In the genomic region with DNA sequence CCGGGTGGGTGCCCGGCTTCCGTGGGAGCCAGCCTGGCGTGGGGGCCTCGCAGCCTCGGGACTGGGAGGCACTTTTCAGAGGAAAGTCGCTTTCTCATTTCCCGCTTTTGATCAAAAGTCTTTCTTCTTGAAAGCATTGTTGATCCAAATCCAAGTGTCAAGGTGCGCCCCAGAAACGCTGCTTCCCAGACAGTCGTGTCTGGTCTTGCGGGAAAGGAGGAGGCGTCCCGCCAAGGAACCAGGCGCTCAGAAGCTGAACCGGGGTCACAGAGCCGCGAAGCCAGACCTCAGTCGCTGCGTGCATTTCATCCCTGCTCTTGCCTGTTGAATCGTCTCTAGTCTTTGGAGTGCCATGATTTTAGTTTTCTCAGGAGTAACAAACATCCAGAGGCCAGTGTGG, we compare ENCODE assay signal across 9 cellular contexts. TPM values are rescaled to one million over a fixed set of nuclear protein-coding genes. Genes with fewer than 3 reads are reported as not detected.
DNase-seq lines count a peak whose midpoint lies in the region; ATAC-seq and TF ChIP-seq lines count a peak whose summit lies in the region.
"Had no signal": no experiment of that assay in that cellular context is flagged by ENCODE, and none has a peak within 500 bp of the region (broad histone marks: within the 10 kb centered on the region; RNA-seq: fewer than 3 reads in every experiment).

No MANE protein-coding gene starts in this region.

- peaks cover 10% of the 10 kb centered on the region for H3K27me3 Mint-ChIP-seq in T-helper 2 cell treated with Interferon-gamma antibody and Interleukin-4, amounts not matched to agents 5 μg/mL and 100 μg/mL, for 36 hours (ENCODE audit: low read depth)
- H3K27me3 Mint-ChIP-seq in activated naive CD8-positive, alpha-beta T cell treated with anti-CD3 and anti-CD28 coated beads, Interleukin-2, amount 10 ng/mL, durations not matched to agents 7 days and 5 days, result peaks cover 22% of the 10 kb centered on the region

- peaks cover 23% of the 10 kb centered on the region for H3K4me1 Mint-ChIP-seq in T-helper 2 cell treated with Interferon-gamma antibody and Interleukin-4, amounts not matched to agents 5 μg/mL and 100 μg/mL, for 36 hours (ENCODE audit: low read depth)
- H3K4me1 Mint-ChIP-seq in activated naive CD8-positive, alpha-beta T cell treated with anti-CD3 and anti-CD28 coated beads, Interleukin-2, amount 10 ng/mL, durations not matched to agents 7 days and 5 days, result peaks cover 28% of the 10 kb centered on the region

- H3K27me3 ChIP-seq in iPS-20b (ENCODE audit: insufficient read depth, low read length) (peaks cover 63% of the 10 kb centered on the region), stomach (peaks cover 0 to 10% (median 6%) of the 10 kb centered on the region in 3 donors)

- H3K9me3 ChIP-seq in iPS-20b (ENCODE audit: insufficient read depth, low read depth, low read length) (no peaks in the 10 kb centered on the region), stomach (no peaks in the 10 kb centered on the region)

- no peaks in the 10 kb centered on the region for H3K36me3 ChIP-seq in iPS-20b (ENCODE audit: insufficient read depth, low read depth, low read length)
- H3K36me3 ChIP-seq in stomach, result no peaks in the 10 kb centered on the region

- H3K27ac Mint-ChIP-seq in T-helper 2 cell treated with Interferon-gamma antibody and Interleukin-4, amounts not matched to agents 5 μg/mL and 100 μg/mL, for 36 hours, result peak overlapping the region; percentile 33
- H3K27ac Mint-ChIP-seq in activated naive CD8-positive, alpha-beta T cell treated with anti-CD3 and anti-CD28 coated beads, Interleukin-2, amount 10 ng/mL, durations not matched to agents 7 days and 5 days, result peak overlapping the region; percentile 48

- H3K9me3 Mint-ChIP-seq in T-helper 2 cell treated with Interferon-gamma antibody and Interleukin-4, amounts not matched to agents 5 μg/mL and 100 μg/mL, for 36 hours, result peaks cover 4% of the 10 kb centered on the region
- H3K9me3 Mint-ChIP-seq in activated naive CD8-positive, alpha-beta T cell treated with anti-CD3 and anti-CD28 coated beads, Interleukin-2, amount 10 ng/mL, durations not matched to agents 7 days and 5 days, result peaks cover 4% of the 10 kb centered on the region

- peak overlapping the region; percentile 55 for H3K4me3 Mint-ChIP-seq in T-helper 2 cell treated with Interferon-gamma antibody and Interleukin-4, amounts not matched to agents 5 μg/mL and 100 μg/mL, for 36 hours
- H3K4me3 Mint-ChIP-seq in activated naive CD8-positive, alpha-beta T cell treated with anti-CD3 and anti-CD28 coated beads, Interleukin-2, amount 10 ng/mL, durations not matched to agents 7 days and 5 days, result peak overlapping the region; percentile 70

- peaks cover 17% of the 10 kb centered on the region for H3K36me3 Mint-ChIP-seq in T-helper 2 cell treated with Interferon-gamma antibody and Interleukin-4, amounts not matched to agents 5 μg/mL and 100 μg/mL, for 36 hours (ENCODE audit: low read depth)
- H3K36me3 Mint-ChIP-seq in activated naive CD8-positive, alpha-beta T cell treated with anti-CD3 and anti-CD28 coated beads, Interleukin-2, amount 10 ng/mL, durations not matched to agents 7 days and 5 days, result peaks cover 20% of the 10 kb centered on the region

- no peak for ATAC-seq in activated naive CD8-positive, alpha-beta T cell treated with anti-CD3 and anti-CD28 coated beads, Interleukin-2, amount 10 ng/mL, durations not matched to agents 7 days and 5 days (ENCODE audit: low read depth)
- ATAC-seq in GM19452 (IDR thresholded peaks at IDR 0.05; ENCODE audit: unreplicated experiment), result no peak

- WGBS in stomach, 5 donors, result 60 to 69% (median 68%) methylated on average over 21 of the region's 21 CpGs

- H3K4me1 ChIP-seq in iPS-20b (ENCODE audit: insufficient read depth, low read length) (peaks cover 26% of the 10 kb centered on the region), stomach (peaks cover 16 to 43% (median 33%) of the 10 kb centered on the region in 4 donors)

- H3K4me3 ChIP-seq in iPS-20b (ENCODE audit: low read length), result peak overlapping the region; percentile 57; the same call in 1 of the 2 replicates
- H3K4me3 ChIP-seq in stomach, result peak overlapping the region; percentile 56 to 96 (median 88)

- DNase-seq in T-helper 2 cell treated with Interferon-gamma antibody and Interleukin-4, amounts not matched to agents 5 μg/mL and 100 μg/mL, for 36 hours (ENCODE audit: low spot score), result no peak
- DNase-seq in T-helper 2 cell (no peak), stomach (no peak), OCI-M1 (lab: John Stamatoyannopoulos, UW) (no peak), DMS79 treated with DMSO at 0.1 percent for 48 hours (lab: John Stamatoyannopoulos, UW) (no peak)
- DNase-seq in activated naive CD8-positive, alpha-beta T cell treated with anti-CD3 and anti-CD28 coated beads, Interleukin-2, amount 10 ng/mL, durations not matched to agents 7 days and 5 days, result no peak
- DNase-seq: C1 segment of cervical spinal cord had no signal

- intact Hi-C loops in stomach (cut with DNase I; ENCODE audit: low total_unique reads), result no loop called here

- no peak for TF ChIP-seq CTCF in stomach (IDR thresholded peaks at IDR 0.05)

- POLR2A ChIA-PET in activated naive CD8-positive, alpha-beta T cell treated with anti-CD3 and anti-CD28 coated beads, Interleukin-2, amount 10 ng/mL, durations not matched to agents 7 days and 5 days (lab: Charles Lee), result interaction anchor here (0.6 to 2.8 kb wide), 2 partner anchors 12 to 83 kb away, joined by 3 to 11 read pairs; no protein-coding TSS in a partner anchor

- no peak for TF ChIP-seq EP300 in stomach (IDR thresholded peaks at IDR 0.05)

- no peak overlapping the region for H3K9ac ChIP-seq in iPS-20b (ENCODE audit: low read depth, low read length)

- H3K27ac ChIP-seq in iPS-20b (ENCODE audit: low read length), result no peak overlapping the region
- H3K27ac ChIP-seq in stomach, result peak overlapping the region in 4 of 5 donors; percentile 58 to 91 (median 72)

- TF ChIP-seq POLR2A in stomach (IDR thresholded peaks at IDR 0.05), result no peak

RNA-seq across cellular contexts. Expression of a gene that starts 1.1 kb away (rescaled TPM):
- 10 to 100 TPM; 67.0 to 69.4 TPM for total RNA-seq in activated naive CD8-positive, alpha-beta T cell treated with anti-CD3 and anti-CD28 coated beads, Interleukin-2, amount 10 ng/mL, durations not matched to agents 7 days and 5 days
- 10 to 100 TPM in 4 of 5 donors, 1 to 10 TPM in 1; 9.8 to 81.7 (median 21.5) TPM for total RNA-seq in stomach
- 10 to 100 TPM; 19.5 to 31.5 (median 22.5) TPM for polyA plus RNA-seq in stomach
